ENCODE assay signal across 29 cellular contexts in genomic region chr10:131787961-131788360, GRCh38.
"Had no signal": no experiment of that assay in that cellular context is flagged by ENCODE, and none has a peak within 500 bp of the region (broad histone marks: within the 10 kb centered on the region; RNA-seq: fewer than 3 reads in every experiment).

No MANE protein-coding gene starts in this region.

- H3K27me3 ChIP-seq: adrenal gland, body of pancreas had no signal

- H3K36me3 Mint-ChIP-seq: activated naive CD8-positive, alpha-beta T cell had no signal

- DNase-seq: activated B cell treated with CpG ODN at 0.5 μM for 24 hours; activated CD4-positive, alpha-beta T cell treated with anti-CD3 and anti-CD28 coated beads for 48 hours; activated CD4-positive, alpha-beta T cell treated with anti-CD3 and anti-CD28 coated beads, Interleukin-2, amount 50 U/mL, for 1 hour; activated CD4-positive, alpha-beta T cell treated with anti-CD3 and anti-CD28 coated beads, Interleukin-2, amount 50 U/mL, for 48 hours; activated CD8-positive, alpha-beta memory T cell treated with anti-CD3 and anti-CD28 coated beads for 24 hours; activated CD8-positive, alpha-beta T cell treated with anti-CD3 and anti-CD28 coated beads for 36 hours; activated effector memory CD4-positive, alpha-beta T cell treated with Interleukin-2 at 50 U/mL for 16 hours; activated gamma-delta T cell treated with Interleukin-2 at 50 U/mL for 16 hours; activated naive CD4-positive, alpha-beta T cell treated with anti-CD3 and anti-CD28 coated beads, Interleukin-2, amount 50 U/mL, for 16 hours; activated naive CD4-positive, alpha-beta T cell treated with Interleukin-2 at 50 U/mL for 16 hours; activated T-cell treated with anti-CD3 and anti-CD28 coated beads, Interleukin-2, amount 50 U/mL, for 4 hours; adrenal gland; amygdala; body of pancreas; caudate nucleus; cortex of kidney; dermis blood vessel endothelial cell; effector CD4-positive, alpha-beta T cell; effector memory CD8-positive, alpha-beta T cell; esophagus squamous epithelium; T-helper 1 cell; T-helper 17 cell; T1000; WERI-Rb-1 had no signal

- H3K4me3 Mint-ChIP-seq: activated B cell treated with CpG ODN at 0.5 μM for 24 hours; activated CD8-positive, alpha-beta T cell treated with anti-CD3 and anti-CD28 coated beads for 36 hours; activated naive CD8-positive, alpha-beta T cell; activated T-cell treated with anti-CD3 and anti-CD28 coated beads, Interleukin-2, amount 50 U/mL, for 4 hours; activated T-helper 17 cell treated with anti-CD3 and anti-CD28 coated beads, Interleukin-2, amount 50 U/mL, for 72 hours; effector memory CD8-positive, alpha-beta T cell; T-helper 17 cell; T-helper 2 cell treated with Interferon-gamma antibody and Interleukin-4, amounts not matched to agents 5 μg/mL and 100 μg/mL, for 36 hours had no signal

- H3K9me3 Mint-ChIP-seq: activated B cell treated with CpG ODN at 0.5 μM for 24 hours; activated CD8-positive, alpha-beta T cell treated with anti-CD3 and anti-CD28 coated beads for 36 hours; activated T-helper 17 cell treated with anti-CD3 and anti-CD28 coated beads, Interleukin-2, amount 50 U/mL, for 72 hours; effector memory CD8-positive, alpha-beta T cell had no signal

- H3K4me1 ChIP-seq: adrenal gland, body of pancreas, esophagus squamous epithelium had no signal

- H3K4me1 Mint-ChIP-seq: activated B cell treated with CpG ODN at 0.5 μM for 24 hours; activated T-helper 17 cell treated with anti-CD3 and anti-CD28 coated beads, Interleukin-2, amount 50 U/mL, for 72 hours had no signal

- H3K27ac Mint-ChIP-seq: activated B cell treated with CpG ODN at 0.5 μM for 24 hours; activated CD8-positive, alpha-beta T cell treated with anti-CD3 and anti-CD28 coated beads for 36 hours; activated naive CD8-positive, alpha-beta T cell; activated T-helper 17 cell treated with anti-CD3 and anti-CD28 coated beads, Interleukin-2, amount 50 U/mL, for 72 hours; effector memory CD8-positive, alpha-beta T cell; T-helper 17 cell; T-helper 2 cell treated with Interferon-gamma antibody and Interleukin-4, amounts not matched to agents 5 μg/mL and 100 μg/mL, for 36 hours had no signal

- H3K27ac ChIP-seq: adrenal gland, body of pancreas, epithelial cell of prostate, esophagus squamous epithelium, WERI-Rb-1 had no signal

- H3K4me3 ChIP-seq: adrenal gland, body of pancreas, esophagus squamous epithelium had no signal

- ATAC-seq: activated CD4-positive, CD25-positive, alpha-beta regulatory T cell treated with anti-CD3 and anti-CD28 coated beads, Interleukin-2, amount 50 U/mL, for 24 hours; activated CD8-positive, alpha-beta T cell treated with anti-CD3 and anti-CD28 coated beads for 36 hours; activated T-cell treated with anti-CD3 and anti-CD28 coated beads, Interleukin-2, amount 50 U/mL, for 4 hours; activated T-helper 17 cell treated with anti-CD3 and anti-CD28 coated beads, Interleukin-2, amount 50 U/mL, for 72 hours; body of pancreas; effector memory CD8-positive, alpha-beta T cell; T-helper 17 cell had no signal

- H3K9me3 ChIP-seq: adrenal gland, body of pancreas, esophagus squamous epithelium had no signal

- H3K36me3 ChIP-seq: adrenal gland, esophagus squamous epithelium, WERI-Rb-1 had no signal
